Comparison of ENCODE assay signal across 25 cellular contexts in the genomic region with DNA sequence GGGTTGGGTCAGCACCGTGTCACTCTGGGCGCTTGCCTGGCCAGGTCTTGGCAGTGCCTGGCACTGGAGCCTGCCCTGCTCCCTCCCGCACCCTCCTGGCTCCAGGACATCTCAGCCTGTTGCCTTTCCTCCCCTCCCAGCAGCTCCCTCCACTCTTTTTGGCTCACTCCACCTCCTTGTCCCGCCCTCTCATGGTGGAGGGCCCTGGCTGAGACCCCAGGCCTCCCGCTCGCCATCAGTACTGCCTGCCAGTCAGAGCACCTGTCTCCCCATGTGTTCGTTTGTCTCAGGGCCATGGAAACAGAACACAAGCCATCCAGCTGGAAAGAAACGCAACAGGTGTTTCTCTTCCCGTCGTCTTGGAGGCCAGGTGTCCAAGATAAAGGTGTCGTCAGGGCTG.
A peak's percentile ranks its signal among the peaks of the same experiment; 100 is the strongest.
DNase-seq lines count a peak whose midpoint lies in the region; ATAC-seq and TF ChIP-seq lines count a peak whose summit lies in the region.
"Had no signal": no experiment of that assay in that cellular context is flagged by ENCODE, and none has a peak within 500 bp of the region (broad histone marks: within the 10 kb centered on the region; RNA-seq: fewer than 3 reads in every experiment).

No MANE protein-coding gene starts in this region.

- H3K9ac ChIP-seq in mesendoderm (ENCODE audit: low read length) = no peak overlapping the region
- H3K9ac ChIP-seq: BLaER1 treated with 17β-estradiol and CSF1 and Interleukin-3, amounts not matched to agents 10 nM and 100 nM had no signal

- no peaks in the 10 kb centered on the region for H3K4me1 ChIP-seq in mesendoderm (ENCODE audit: control insufficient read depth, low read depth, low read length)
- peaks cover 0 to 2% (median 1%) of the 10 kb centered on the region in 4 donors for H3K4me1 ChIP-seq in upper lobe of left lung
- H3K4me1 ChIP-seq: BLaER1 treated with 17β-estradiol and CSF1 and Interleukin-3, amounts not matched to agents 10 nM and 100 nM; HAP-1 had no signal

- TF ChIP-seq CTCF in type B pancreatic cell (conservative IDR thresholded peaks at IDR 0.05) (no peak), upper lobe of left lung (IDR thresholded peaks at IDR 0.05) (no peak)

- H2BK15ac ChIP-seq in mesendoderm (replicated peaks; ENCODE audit: low read depth) = no peak overlapping the region

- H3K9me3 ChIP-seq in upper lobe of left lung = no peaks in the 10 kb centered on the region
- H3K9me3 ChIP-seq: esophagus squamous epithelium, gastroesophageal sphincter had no signal

- H3K4me2 ChIP-seq in mesendoderm (ENCODE audit: low read length) = no peak overlapping the region
- H3K4me2 ChIP-seq: BLaER1 treated with 17β-estradiol and CSF1 and Interleukin-3, amounts not matched to agents 10 nM and 100 nM had no signal

- H3K36me3 Mint-ChIP-seq in type B pancreatic cell = peaks cover 16% of the 10 kb centered on the region

- H3K27ac ChIP-seq in mesendoderm (ENCODE audit: low read depth, low read length) (no peak overlapping the region), upper lobe of left lung (no peak overlapping the region)
- H3K27ac ChIP-seq: BLaER1 treated with 17β-estradiol and CSF1 and Interleukin-3, amounts not matched to agents 10 nM and 100 nM; brain microvascular endothelial cell; esophagus squamous epithelium had no signal

- no peaks in the 10 kb centered on the region for H3K79me1 ChIP-seq in mesendoderm (ENCODE audit: low read length)

- peak overlapping the region; percentile 94 for H3K27ac Mint-ChIP-seq in type B pancreatic cell
- H3K27ac Mint-ChIP-seq: activated CD4-positive, alpha-beta memory T cell treated with anti-CD3 and anti-CD28 coated beads, Interleukin-2, amount 10 ng/mL, durations not matched to agents 7 days and 5 days had no signal

- ATAC-seq in upper lobe of left lung (ENCODE audit: low FRiP score in 2 of 2) = no peak
- ATAC-seq: gastroesophageal sphincter, PC-3 had no signal

- no peak for TF ChIP-seq EP300 in upper lobe of left lung (IDR thresholded peaks at IDR 0.05)

- no CpG with 5 or more reads among the region's 11 CpGs for WGBS in mesendoderm (ENCODE audit: extremely low coverage, insufficient coverage, low lambda C conversion rate)
- WGBS in upper lobe of left lung, 2 donors = 89 to 90% methylated on average over 11 of the region's 11 CpGs

- H3K4me1 Mint-ChIP-seq in type B pancreatic cell (ENCODE audit: unreplicated experiment) = peaks cover 51% of the 10 kb centered on the region
- H3K4me1 Mint-ChIP-seq: activated CD4-positive, alpha-beta memory T cell treated with anti-CD3 and anti-CD28 coated beads, Interleukin-2, amount 10 ng/mL, durations not matched to agents 7 days and 5 days had no signal

- H3K56ac ChIP-seq in mesendoderm (ENCODE audit: low read length) = no peak overlapping the region

- peak overlapping the region; percentile 2 for H3K23ac ChIP-seq in mesendoderm (ENCODE audit: low read length)

- H2AK5ac ChIP-seq in mesendoderm (ENCODE audit: low read length) = no peak overlapping the region

- no peak overlapping the region for H4K8ac ChIP-seq in mesendoderm (ENCODE audit: low read depth, low read length)

- no peak overlapping the region for H3K18ac ChIP-seq in mesendoderm (ENCODE audit: low read length)

- no peak overlapping the region for H3K4ac ChIP-seq in mesendoderm (ENCODE audit: low read depth, low read length)

- H3K4me3 ChIP-seq in mesendoderm (ENCODE audit: low read length) (no peak overlapping the region), upper lobe of left lung (no peak overlapping the region)
- H3K4me3 ChIP-seq: BLaER1 treated with 17β-estradiol and CSF1 and Interleukin-3, amounts not matched to agents 10 nM and 100 nM; esophagus squamous epithelium; gastroesophageal sphincter; HAP-1 had no signal

- no peaks in the 10 kb centered on the region for H3K27me3 ChIP-seq in mesendoderm (ENCODE audit: insufficient read depth, low read length, poor library complexity)
- no peaks in the 10 kb centered on the region for H3K27me3 ChIP-seq in upper lobe of left lung
- H3K27me3 ChIP-seq: BLaER1 treated with 17β-estradiol and CSF1 and Interleukin-3, amounts not matched to agents 10 nM and 100 nM; brain microvascular endothelial cell; gastroesophageal sphincter had no signal

- peaks cover 9% of the 10 kb centered on the region for H3K9me3 Mint-ChIP-seq in type B pancreatic cell
- H3K9me3 Mint-ChIP-seq: activated CD4-positive, alpha-beta memory T cell treated with anti-CD3 and anti-CD28 coated beads, Interleukin-2, amount 10 ng/mL, durations not matched to agents 7 days and 5 days had no signal

- no peaks in the 10 kb centered on the region for H3K79me2 ChIP-seq in mesendoderm (ENCODE audit: control insufficient read depth, insufficient read depth, low read length)

- no peak for TF ChIP-seq POLR2A in upper lobe of left lung (IDR thresholded peaks at IDR 0.05)

- no peak overlapping the region for H2BK120ac ChIP-seq in mesendoderm (ENCODE audit: low read depth, low read length)

- H3K27me3 Mint-ChIP-seq in type B pancreatic cell = no peaks in the 10 kb centered on the region
- H3K27me3 Mint-ChIP-seq: activated CD4-positive, alpha-beta memory T cell treated with anti-CD3 and anti-CD28 coated beads, Interleukin-2, amount 10 ng/mL, durations not matched to agents 7 days and 5 days had no signal

- H3K4me3 Mint-ChIP-seq in type B pancreatic cell = no peak overlapping the region
- H3K4me3 Mint-ChIP-seq: activated CD4-positive, alpha-beta memory T cell treated with anti-CD3 and anti-CD28 coated beads, Interleukin-2, amount 10 ng/mL, durations not matched to agents 7 days and 5 days had no signal

- H2BK5ac ChIP-seq in mesendoderm (ENCODE audit: low read length) = no peak overlapping the region

- no peak overlapping the region for H4K5ac ChIP-seq in mesendoderm (ENCODE audit: low read length)

- H3K36me3 ChIP-seq in mesendoderm (ENCODE audit: control insufficient read depth, insufficient read depth, low read length) (no peaks in the 10 kb centered on the region), upper lobe of left lung (no peaks in the 10 kb centered on the region)
- H3K36me3 ChIP-seq: BLaER1 treated with 17β-estradiol and CSF1 and Interleukin-3, amounts not matched to agents 10 nM and 100 nM; brain microvascular endothelial cell; esophagus squamous epithelium; gastroesophageal sphincter; HAP-1 had no signal

- DNase-seq in NCI-H345 (lab: John Stamatoyannopoulos, UW) (peak; percentile 32), NCI-H345 treated with DMSO at 0.1 percent for 48 hours (lab: John Stamatoyannopoulos, UW; ENCODE audit: unreplicated experiment) (no peak), NCI-H2029 (lab: John Stamatoyannopoulos, UW) (peak; percentile 70), mesendoderm (no peak), type B pancreatic cell (ENCODE audit: extremely low spot score, unreplicated experiment) (no peak), pons (ENCODE audit: low spot score) (no peak), dermis blood vessel endothelial cell (no peak), upper lobe of left lung (no peak)
- DNase-seq: ACHN; activated CD4-positive, alpha-beta memory T cell treated with anti-CD3 and anti-CD28 coated beads, Interleukin-2, amount 10 ng/mL, durations not matched to agents 7 days and 5 days; activated gamma-delta T cell treated with Interleukin-2 at 50 U/mL for 16 hours; activated T-cell treated with anti-CD3 and anti-CD28 coated beads for 4 hours; brain microvascular endothelial cell; effector CD8-positive, alpha-beta T cell; esophagus squamous epithelium; GF-D8; islet precursor cell; KG1; NCI-H2107; nucleus accumbens; PC-3; Right ventricle myocardium superior had no signal

Comparison
In these comparisons a context has a peak if more than half of its experiments do, and no peak if none do; other contexts are left out.
1. DNase-seq: peak in NCI-H345 (single experiment) and NCI-H2029 (single experiment); none in NCI-H345 treated with DMSO at 0.1 percent for 48 hours (single experiment), mesendoderm (single experiment), type B pancreatic cell (single experiment), pons (single experiment), dermis blood vessel endothelial cell (single experiment) and upper lobe of left lung (0 of 2).